In genomic region chr5:122490718-122491117, GRCh38 we compare ENCODE assay signal across 6 cellular contexts.
"Had no signal": no experiment of that assay in that cellular context is flagged by ENCODE, and none has a peak within 500 bp of the region (broad histone marks: within the 10 kb centered on the region; RNA-seq: fewer than 3 reads in every experiment).

No MANE protein-coding gene starts in this region.

- H3K27ac ChIP-seq: HL-60 had no signal

- H3K4me3 Mint-ChIP-seq: IgD-negative memory B cell had no signal

- H3K36me3 Mint-ChIP-seq: IgD-negative memory B cell had no signal

- H3K4me3 ChIP-seq: K562 had no signal

- ATAC-seq: HepG2, K562 had no signal

- H3K4me1 Mint-ChIP-seq: IgD-negative memory B cell had no signal

- DNase-seq: KBM-7, KG1 had no signal
